ENCODE assay signal across 7 cellular contexts in the genomic region with DNA sequence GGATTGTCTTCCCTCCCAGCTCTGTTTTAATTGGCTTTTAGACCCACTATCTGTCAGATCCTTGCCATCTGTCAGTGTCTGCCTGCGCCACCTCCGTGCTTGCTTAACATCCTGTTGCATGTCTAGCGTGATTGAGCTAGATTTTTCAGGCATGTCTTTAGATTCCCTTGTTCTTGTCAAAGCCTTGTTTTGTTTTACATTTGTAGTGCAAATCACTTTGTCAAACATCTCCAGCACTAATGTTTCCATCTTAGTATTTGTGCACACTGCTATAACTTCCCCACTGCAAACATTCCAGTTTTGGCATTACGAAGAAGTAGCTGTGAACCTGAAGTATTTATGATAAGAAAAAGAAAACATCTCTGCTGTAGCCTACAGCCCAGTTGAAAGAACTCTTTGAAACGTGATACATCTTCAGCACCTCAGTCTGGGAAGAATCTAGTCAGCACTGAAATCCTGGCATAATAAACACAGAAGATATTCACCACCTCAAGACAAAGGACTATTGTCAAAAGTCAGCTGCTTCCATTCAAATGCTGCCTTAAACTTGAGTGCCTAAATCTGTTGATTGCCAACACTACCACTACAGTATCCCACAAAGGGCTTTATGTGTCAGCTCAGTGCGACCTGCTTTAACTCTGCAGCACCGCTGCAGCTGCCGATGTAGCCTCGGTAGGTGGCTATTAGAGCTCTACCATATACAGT.
A peak's percentile ranks its signal among the peaks of the same experiment; 100 is the strongest.
DNase-seq lines count a peak whose midpoint lies in the region; TF ChIP-seq lines count a peak whose summit lies in the region.

No MANE protein-coding gene starts in this region.

- no peak overlapping the region for H3K4me2 ChIP-seq in PC-9

- no TSS peak for BruUV-seq in PC-9 (replicated peaks; lab: Mats Ljungman, UMichigan)

- WGBS in stomach, 5 donors: 23 to 37% (median 31%) methylated on average over 9 of the region's 9 CpGs

- peaks cover 35% of the 10 kb centered on the region for H3F3A ChIP-seq in PC-9 (ENCODE audit: insufficient read depth, low read depth)

- peaks cover 35% of the 10 kb centered on the region for H3K36me3 ChIP-seq in left ventricle myocardium inferior
- peaks cover 9 to 32% (median 17%) of the 10 kb centered on the region in 4 donors for H3K36me3 ChIP-seq in stomach
- peaks cover 5% of the 10 kb centered on the region for H3K36me3 ChIP-seq in PC-9 (ENCODE audit: low read depth)

- H3K27ac ChIP-seq in left ventricle myocardium inferior (replicated peaks) (peak overlapping the region; percentile 89), stomach (peak overlapping the region; percentile 67 to 82 (median 72)), PC-9 (no peak overlapping the region)

- CTCF ChIA-PET in PC-9 (lab: Charles Lee): interaction anchor here (0.6 kb wide), 1 partner anchor 11 kb away, joined by 5 read pairs; no protein-coding TSS in a partner anchor

- H3K4me1 ChIP-seq in left ventricle myocardium inferior (peaks cover 47% of the 10 kb centered on the region), stomach (peaks cover 31 to 49% (median 45%) of the 10 kb centered on the region in 4 donors), PC-9 (replicated peaks; ENCODE audit: insufficient read depth) (peaks cover 11% of the 10 kb centered on the region)

- H2AFZ ChIP-seq in PC-9: no peak overlapping the region

- H3K4me3 ChIP-seq in left ventricle myocardium inferior (no peak overlapping the region), stomach (no peak overlapping the region), PC-9 (no peak overlapping the region)

- no peak for TF ChIP-seq EP300 in stomach (IDR thresholded peaks at IDR 0.05)

- no peaks in the 10 kb centered on the region for H3K9me2 ChIP-seq in PC-9 (ENCODE audit: insufficient read depth)

- no peaks in the 10 kb centered on the region for H3K9me3 ChIP-seq in left ventricle myocardium inferior (replicated peaks)
- H3K9me3 ChIP-seq in stomach: no peaks in the 10 kb centered on the region
- no peaks in the 10 kb centered on the region for H3K9me3 ChIP-seq in PC-9 (ENCODE audit: insufficient read depth, low read depth)

- intact Hi-C loops in left ventricle myocardium inferior (cut with micrococcal nuclease) (loop anchor here (10.0 kb wide), 1 partner anchor 108 kb away; a partner anchor contains a TSS), stomach (cut with DNase I; ENCODE audit: low total_unique reads) (no loop called here), PC-9 (cut with micrococcal nuclease; ENCODE audit: unreplicated experiment) (loop anchor here (10.0 kb wide), 1 partner anchor 108 kb away; a partner anchor contains a TSS)

- POLR2A ChIA-PET in PC-9 (lab: Charles Lee; ENCODE audit: unreplicated experiment): no interaction called here

- H4K20me1 ChIP-seq in PC-9 (ENCODE audit: insufficient read depth): 0 out of 2 replicates have a peak, but pooled peaks cover under 1% of the 10 kb centered on the region

- no peaks in the 10 kb centered on the region for H3K27me3 ChIP-seq in left ventricle myocardium inferior (ENCODE audit: low read depth)
- H3K27me3 ChIP-seq in stomach: no peaks in the 10 kb centered on the region
- no peaks in the 10 kb centered on the region for H3K27me3 ChIP-seq in PC-9 (ENCODE audit: insufficient read depth, low read depth)

- H3K79me2 ChIP-seq in PC-9 (ENCODE audit: low read depth): no peaks in the 10 kb centered on the region

- no peak for TF ChIP-seq POLR2A in stomach (IDR thresholded peaks at IDR 0.05)

- DNase-seq in Kasumi-1 (lab: John Stamatoyannopoulos, UW): peak; percentile 42 to 51
- DNase-seq in SW480 (ENCODE audit: low spot score): peak; percentile 60
- peak; percentile 50 for DNase-seq in left ventricle myocardium inferior
- DNase-seq in stomach: no peak
- no peak for DNase-seq in NCI-H1436 treated with DMSO at 0.1 percent for 48 hours (lab: John Stamatoyannopoulos, UW)
- no peak for DNase-seq in PC-9
- DNase-seq in NK-92 (lab: John Stamatoyannopoulos, UW; ENCODE audit: unreplicated experiment): no peak

- no peak for TF ChIP-seq CTCF in left ventricle myocardium inferior (IDR thresholded peaks at IDR 0.05; ENCODE audit: borderline replicate concordance)
- TF ChIP-seq CTCF in stomach (IDR thresholded peaks at IDR 0.05): no peak
- TF ChIP-seq CTCF in PC-9 (conservative IDR thresholded peaks at IDR 0.05): no peak

Comparison
In these comparisons a context has a peak if more than half of its experiments do, and no peak if none do; other contexts are left out.
1. DNase-seq: peak in Kasumi-1 (2 of 2), SW480 (single experiment) and left ventricle myocardium inferior (single experiment); none in stomach (single experiment), NCI-H1436 treated with DMSO at 0.1 percent for 48 hours (single experiment), PC-9 (0 of 2) and NK-92 (single experiment).